In genomic region chr4:115121351-115122043, GRCh38 we compare ENCODE assay signal across 24 cellular contexts. TPM values are rescaled to one million over a fixed set of nuclear protein-coding genes. Genes with fewer than 3 reads are reported as not detected.
"Had no signal": no experiment of that assay in that cellular context is flagged by ENCODE, and none has a peak within 500 bp of the region (broad histone marks: within the 10 kb centered on the region; RNA-seq: fewer than 3 reads in every experiment).

No MANE protein-coding gene starts in this region.

- H3K4me1 ChIP-seq: ascending aorta, gastrocnemius medialis, heart left ventricle, tibial artery, uterus had no signal

- H3K27ac ChIP-seq: ascending aorta, epithelial cell of prostate, gastrocnemius medialis, heart left ventricle, skin epidermis, tibial artery, uterus had no signal

- ATAC-seq: activated CD4-positive, alpha-beta T cell treated with anti-CD3 and anti-CD28 coated beads for 36 hours; gastrocnemius medialis; heart left ventricle; natural killer cell; right cardiac atrium had no signal

- H3K36me3 ChIP-seq: ascending aorta, gastrocnemius medialis, heart left ventricle, tibial artery, uterus had no signal

- H3K27me3 ChIP-seq: ascending aorta, gastrocnemius medialis, heart left ventricle, tibial artery, uterus had no signal

- H3K9me3 ChIP-seq: ascending aorta, gastrocnemius medialis, heart left ventricle, tibial artery, uterus had no signal

- DNase-seq: activated CD4-positive, alpha-beta memory T cell treated with anti-CD3 and anti-CD28 coated beads, Interleukin-2, amount 10 ng/mL, durations not matched to agents 7 days and 5 days; activated CD4-positive, alpha-beta T cell treated with anti-CD3 and anti-CD28 coated beads for 36 hours; activated naive CD4-positive, alpha-beta T cell treated with anti-CD3 and anti-CD28 coated beads, Interleukin-2, amount 10 ng/mL, durations not matched to agents 7 days and 5 days; activated T-cell treated with anti-CD3 and anti-CD28 coated beads, Interleukin-2, amount 50 U/mL, for 24 hours; gastrocnemius medialis; heart left ventricle; immature natural killer cell; mesendoderm; natural killer cell; nucleus accumbens; right cardiac atrium; stimulated activated CD4-positive, alpha-beta T cell treated with anti-CD3 and anti-CD28 coated beads, Interleukin-15, amount 100 ng/mL, for 24 hours; stimulated activated CD4-positive, alpha-beta T cell treated with anti-CD3 and anti-CD28 coated beads, Interleukin-4, amount 100 ng/mL, for 1 hour; stimulated activated naive CD4-positive, alpha-beta T cell; tibial artery; uterus had no signal

- H3K4me3 ChIP-seq: ascending aorta, gastrocnemius medialis, heart left ventricle, skin epidermis, tibial artery, uterus had no signal

RNA-seq across cellular contexts. Expression of gene NDST4, which starts 8.1 kb away (rescaled TPM):
- total RNA-seq: activated CD4-positive, alpha-beta memory T cell treated with anti-CD3 and anti-CD28 coated beads, Interleukin-2, amount 10 ng/mL, durations not matched to agents 7 days and 5 days; activated CD4-positive, alpha-beta T cell treated with anti-CD3 and anti-CD28 coated beads for 36 hours; ascending aorta; chondrocyte; dermis microvascular lymphatic vessel endothelial cell; fibroblast of lung; gastrocnemius medialis; heart left ventricle; liver; natural killer cell; posterior vena cava; right cardiac atrium had no signal
